1 cellular context compared by ENCODE assay signal in genomic region chr7:97017197-97018125, GRCh38.
TF ChIP-seq lines count a peak whose summit lies in the region.

No MANE protein-coding gene starts in this region.

TF ChIP-seq in HepG2, 621 proteins besides CTCF, POLR2A, EP300 and RAD21 (continued from another document and continues in another):
- TF ChIP-seq DZIP1 (CRISPR knock-in tag; IDR thresholded peaks at IDR 0.05): no peak
- TF ChIP-seq ZNF205 (CRISPR knock-in tag; IDR thresholded peaks at IDR 0.05): no peak
- no peak for TF ChIP-seq SRSF9 (IDR thresholded peaks at IDR 0.05; ENCODE audit: borderline replicate concordance, insufficient read depth, low read depth, low read length, poor library complexity, severe bottlenecking)
- 0 out of 2 replicates have a peak, but pooled peaks have one; percentile 18 for TF ChIP-seq ZNF280B (CRISPR knock-in tag; IDR thresholded peaks at IDR 0.05; ENCODE audit: borderline replicate concordance)
- TF ChIP-seq ELF4 (CRISPR knock-in tag; IDR thresholded peaks at IDR 0.05; ENCODE audit: borderline replicate concordance): 0 out of 2 replicates have a peak, but pooled peaks have one; percentile 43
- TF ChIP-seq ZFP62 (CRISPR knock-in tag; IDR thresholded peaks at IDR 0.05): no peak
- TF ChIP-seq ASH2L (IDR thresholded peaks at IDR 0.05; ENCODE audit: insufficient read length, low read depth, low read length): no peak
- TF ChIP-seq ZMYM3 (CRISPR knock-in tag; IDR thresholded peaks at IDR 0.05): no peak
- peak; percentile 53; the same call in 1 of the 2 replicates for TF ChIP-seq MAX (IDR thresholded peaks at IDR 0.05)
- TF ChIP-seq SP2 (CRISPR knock-in tag; IDR thresholded peaks at IDR 0.05): no peak
- TF ChIP-seq MTF2 (CRISPR knock-in tag; IDR thresholded peaks at IDR 0.05; ENCODE audit: borderline replicate concordance): no peak
- no peak for TF ChIP-seq ZNF850 (CRISPR knock-in tag; conservative IDR thresholded peaks at IDR 0.05)
- TF ChIP-seq IKZF1 (IDR thresholded peaks at IDR 0.05): no peak
- TF ChIP-seq BCL3 (CRISPR knock-in tag; IDR thresholded peaks at IDR 0.05): 0 out of 2 replicates have a peak, but pooled peaks have one; percentile 24
- no peak for TF ChIP-seq ZNF570 (CRISPR knock-in tag; IDR thresholded peaks at IDR 0.05; ENCODE audit: borderline replicate concordance)
- TF ChIP-seq TMF1 (CRISPR knock-in tag; IDR thresholded peaks at IDR 0.05; ENCODE audit: low read depth): no peak
- no peak for TF ChIP-seq ZNF703 (CRISPR knock-in tag; IDR thresholded peaks at IDR 0.05; ENCODE audit: borderline replicate concordance)
- no peak for TF ChIP-seq SYNCRIP (IDR thresholded peaks at IDR 0.05; ENCODE audit: insufficient read depth, low read depth, low read length)
- TF ChIP-seq ZNF354B (CRISPR knock-in tag; IDR thresholded peaks at IDR 0.05): no peak
- no peak for TF ChIP-seq TRIM24 (CRISPR knock-in tag; IDR thresholded peaks at IDR 0.05)
- TF ChIP-seq ZNF143 (CRISPR knock-in tag; IDR thresholded peaks at IDR 0.05): no peak
- no peak for TF ChIP-seq NCOA2 (CRISPR knock-in tag; IDR thresholded peaks at IDR 0.05)
- peak; percentile 45; the same call in 1 of the 2 replicates for TF ChIP-seq SP4 (CRISPR knock-in tag; IDR thresholded peaks at IDR 0.05)
- TF ChIP-seq ZBTB34 (CRISPR knock-in tag; IDR thresholded peaks at IDR 0.05): no peak
- TF ChIP-seq REXO4 (CRISPR knock-in tag; IDR thresholded peaks at IDR 0.05; ENCODE audit: borderline replicate concordance): no peak
- TF ChIP-seq ZNF597 (CRISPR knock-in tag; IDR thresholded peaks at IDR 0.05): no peak
- no peak for TF ChIP-seq NR2F2 (IDR thresholded peaks at IDR 0.05; ENCODE audit: borderline replicate concordance, low read depth)
- peak; percentile 11; the same call in 1 of the 2 replicates for TF ChIP-seq ZNF687 (CRISPR knock-in tag; IDR thresholded peaks at IDR 0.05)
- no peak for TF ChIP-seq ZNF513 (CRISPR knock-in tag; conservative IDR thresholded peaks at IDR 0.05)
- no peak for TF ChIP-seq ZNF432 (CRISPR knock-in tag; IDR thresholded peaks at IDR 0.05; ENCODE audit: borderline replicate concordance)
- TF ChIP-seq ZBTB43 (CRISPR knock-in tag; conservative IDR thresholded peaks at IDR 0.05): no peak
- no peak for TF ChIP-seq MXD3 (CRISPR knock-in tag; IDR thresholded peaks at IDR 0.05)
- no peak for TF ChIP-seq ATM (IDR thresholded peaks at IDR 0.05; ENCODE audit: borderline replicate concordance)
- TF ChIP-seq ZNF841 (CRISPR knock-in tag; IDR thresholded peaks at IDR 0.05; ENCODE audit: borderline replicate concordance): no peak
- TF ChIP-seq CENPT (CRISPR knock-in tag; IDR thresholded peaks at IDR 0.05; ENCODE audit: low read depth): no peak
- no peak for TF ChIP-seq ZNF138 (CRISPR knock-in tag; IDR thresholded peaks at IDR 0.05; ENCODE audit: low read depth)
- TF ChIP-seq ETV5 (CRISPR knock-in tag; IDR thresholded peaks at IDR 0.05; ENCODE audit: borderline replicate concordance): no peak; the same call in 1 of the 2 replicates
- no peak for TF ChIP-seq SNAI1 (CRISPR knock-in tag; IDR thresholded peaks at IDR 0.05; ENCODE audit: borderline replicate concordance)
- TF ChIP-seq ZNF317 (CRISPR knock-in tag; IDR thresholded peaks at IDR 0.05): peak; percentile 2; the same call in 1 of the 2 replicates
- no peak for TF ChIP-seq FOXJ3 (CRISPR knock-in tag; IDR thresholded peaks at IDR 0.05; ENCODE audit: borderline replicate concordance)
- TF ChIP-seq NFIB (CRISPR knock-in tag; IDR thresholded peaks at IDR 0.05; ENCODE audit: borderline replicate concordance): no peak
- no peak for TF ChIP-seq E2F5 (CRISPR knock-in tag; conservative IDR thresholded peaks at IDR 0.05)
- no peak for TF ChIP-seq IKZF5 (CRISPR knock-in tag; IDR thresholded peaks at IDR 0.05)
- peak; percentile 11; the same call in 1 of the 2 replicates for TF ChIP-seq KDM3A (CRISPR knock-in tag; IDR thresholded peaks at IDR 0.05; ENCODE audit: low read depth)
- no peak for TF ChIP-seq TP53 (CRISPR knock-in tag; conservative IDR thresholded peaks at IDR 0.05)
- no peak for TF ChIP-seq ZFP37 (CRISPR knock-in tag; IDR thresholded peaks at IDR 0.05; ENCODE audit: borderline replicate concordance)
- TF ChIP-seq NCOA5 (CRISPR knock-in tag; IDR thresholded peaks at IDR 0.05): no peak
